8 cellular contexts compared by ENCODE assay signal in genomic region chr12:991350-992278, GRCh38. TPM values are rescaled to one million over a fixed set of nuclear protein-coding genes. Genes with fewer than 3 reads are reported as not detected.
DNase-seq lines count a peak whose midpoint lies in the region; ATAC-seq and TF ChIP-seq lines count a peak whose summit lies in the region.

No MANE protein-coding gene starts in this region.

- no peaks in the 10 kb centered on the region for H3K9me3 ChIP-seq in parathyroid adenoma (ENCODE audit: control insufficient read depth, low read length)

- no peaks in the 10 kb centered on the region for H3K36me3 Mint-ChIP-seq in activated T-helper 2 cell treated with anti-CD3 and anti-CD28 coated beads, Interferon-gamma antibody, Interleukin-2, Interleukin-4, amounts not matched to agents 10 μg/mL and 5 μg/mL and 100 μg/mL, durations not matched to agents 14 hours and 24 hours and 36 hours (ENCODE audit: low read depth)

- peak overlapping the region; percentile 66 for H3K4me3 ChIP-seq in parathyroid adenoma (ENCODE audit: low read depth, low read length)

- peaks cover 18% of the 10 kb centered on the region for H3K4me1 ChIP-seq in parathyroid adenoma

- H3K27ac ChIP-seq in parathyroid adenoma, result peak overlapping the region; percentile 98

- intact Hi-C loops in activated T-helper 2 cell treated with anti-CD3 and anti-CD28 coated beads, Interferon-gamma antibody, Interleukin-2, Interleukin-4, amounts not matched to agents 10 μg/mL and 5 μg/mL and 100 μg/mL, durations not matched to agents 14 hours and 24 hours and 36 hours (cut with micrococcal nuclease), result loop anchor here (2.0 to 5.0 kb wide), 3 partner anchors 43 to 601 kb away; partner anchors contain the start of genes FBXL14 and RAD52
- intact Hi-C loops in Right ventricle myocardium superior (cut with DNase I), result loop anchor here (10.0 kb wide), 1 partner anchor 103 kb away; no protein-coding TSS in a partner anchor

- no peaks in the 10 kb centered on the region for H3K9me3 Mint-ChIP-seq in activated T-helper 2 cell treated with anti-CD3 and anti-CD28 coated beads, Interferon-gamma antibody, Interleukin-2, Interleukin-4, amounts not matched to agents 10 μg/mL and 5 μg/mL and 100 μg/mL, durations not matched to agents 14 hours and 24 hours and 36 hours

- H3K36me3 ChIP-seq in parathyroid adenoma (ENCODE audit: control insufficient read depth, insufficient read depth, low read length), result no peaks in the 10 kb centered on the region

- H3K9ac ChIP-seq in parathyroid adenoma, result no peak overlapping the region

- H3K79me2 ChIP-seq in parathyroid adenoma, result peaks cover 8% of the 10 kb centered on the region

- H3K4me2 ChIP-seq in parathyroid adenoma (ENCODE audit: low read length), result peak overlapping the region; percentile 81

- no peaks in the 10 kb centered on the region for H3K27me3 ChIP-seq in parathyroid adenoma (ENCODE audit: control insufficient read depth, insufficient read depth, low read length)

- peak; percentile 54 for DNase-seq in CMK (ENCODE audit: low read depth)
- peak; percentile 75 for DNase-seq in NCI-H1105 (lab: John Stamatoyannopoulos, UW)
- no peak for DNase-seq in activated T-helper 2 cell treated with anti-CD3 and anti-CD28 coated beads, Interferon-gamma antibody, Interleukin-2, Interleukin-4, amounts not matched to agents 10 μg/mL and 5 μg/mL and 100 μg/mL, durations not matched to agents 14 hours and 24 hours and 36 hours (ENCODE audit: low spot score)
- no peak for DNase-seq in Right ventricle myocardium superior
- DNase-seq in NCI-H2029 treated with DMSO at 0.1 percent for 48 hours (lab: John Stamatoyannopoulos, UW), result no peak

- H3K27me3 Mint-ChIP-seq in activated T-helper 2 cell treated with anti-CD3 and anti-CD28 coated beads, Interferon-gamma antibody, Interleukin-2, Interleukin-4, amounts not matched to agents 10 μg/mL and 5 μg/mL and 100 μg/mL, durations not matched to agents 14 hours and 24 hours and 36 hours (ENCODE audit: low read depth), result no peaks in the 10 kb centered on the region

- peak overlapping the region; percentile 86 for H2AFZ ChIP-seq in parathyroid adenoma

- TF ChIP-seq CTCF in parathyroid adenoma (IDR thresholded peaks at IDR 0.05), result no peak

- peaks cover 35% of the 10 kb centered on the region for H3K4me1 Mint-ChIP-seq in activated T-helper 2 cell treated with anti-CD3 and anti-CD28 coated beads, Interferon-gamma antibody, Interleukin-2, Interleukin-4, amounts not matched to agents 10 μg/mL and 5 μg/mL and 100 μg/mL, durations not matched to agents 14 hours and 24 hours and 36 hours (ENCODE audit: low read depth)

- peak overlapping the region; percentile 95 for H3K4me3 Mint-ChIP-seq in activated T-helper 2 cell treated with anti-CD3 and anti-CD28 coated beads, Interferon-gamma antibody, Interleukin-2, Interleukin-4, amounts not matched to agents 10 μg/mL and 5 μg/mL and 100 μg/mL, durations not matched to agents 14 hours and 24 hours and 36 hours (ENCODE audit: low read depth)

- ATAC-seq in GM21360 (IDR thresholded peaks at IDR 0.05; ENCODE audit: unreplicated experiment) (peak; percentile 41), Right ventricle myocardium superior (ENCODE audit: poor library complexity) (peak; percentile 16), GM18870 (IDR thresholded peaks at IDR 0.05; ENCODE audit: unreplicated experiment) (no peak)

- peak overlapping the region; percentile 93 for H3K27ac Mint-ChIP-seq in activated T-helper 2 cell treated with anti-CD3 and anti-CD28 coated beads, Interferon-gamma antibody, Interleukin-2, Interleukin-4, amounts not matched to agents 10 μg/mL and 5 μg/mL and 100 μg/mL, durations not matched to agents 14 hours and 24 hours and 36 hours

RNA-seq across cellular contexts. Expression of gene ERC1, which starts 0.6 kb away (rescaled TPM):
- 37.5 and 42.6 TPM in 2 replicates for total RNA-seq in activated T-helper 2 cell treated with anti-CD3 and anti-CD28 coated beads, Interferon-gamma antibody, Interleukin-2, Interleukin-4, amounts not matched to agents 10 μg/mL and 5 μg/mL and 100 μg/mL, durations not matched to agents 14 hours and 24 hours and 36 hours
- 46.6 TPM for total RNA-seq in Right ventricle myocardium superior

RNA-seq across cellular contexts. Expression of gene RAD52, which starts 42.1 kb away (rescaled TPM):
- 14.5 and 15.3 TPM in 2 replicates for total RNA-seq in activated T-helper 2 cell treated with anti-CD3 and anti-CD28 coated beads, Interferon-gamma antibody, Interleukin-2, Interleukin-4, amounts not matched to agents 10 μg/mL and 5 μg/mL and 100 μg/mL, durations not matched to agents 14 hours and 24 hours and 36 hours
- 6.5 TPM for total RNA-seq in Right ventricle myocardium superior

Comparison
In these comparisons a context has a peak if more than half of its experiments do, and no peak if none do; other contexts are left out.
1. DNase-seq: peak in CMK (single experiment) and NCI-H1105 (single experiment); none in activated T-helper 2 cell treated with anti-CD3 and anti-CD28 coated beads, Interferon-gamma antibody, Interleukin-2, Interleukin-4, amounts not matched to agents 10 μg/mL and 5 μg/mL and 100 μg/mL, durations not matched to agents 14 hours and 24 hours and 36 hours (single experiment), Right ventricle myocardium superior (single experiment) and NCI-H2029 treated with DMSO at 0.1 percent for 48 hours (single experiment).